ENCODE assay signal across 8 cellular contexts in genomic region chr11:66282468-66283455, GRCh38. TPM values are rescaled to one million over a fixed set of nuclear protein-coding genes. Genes with fewer than 3 reads are reported as not detected.
DNase-seq lines count a peak whose midpoint lies in the region; ATAC-seq and TF ChIP-seq lines count a peak whose summit lies in the region.

No MANE protein-coding gene starts in this region.

- H3K27ac ChIP-seq in foreskin keratinocyte (no peak overlapping the region), testis (no peak overlapping the region)

- DNase-seq in GM06990 (ENCODE audit: extremely low read depth, insufficient read length) (peak; percentile 94), HEK293T (ENCODE audit: extremely low spot score) (peak; percentile 97), NAMALWA (ENCODE audit: low spot score) (peak; percentile 99), SIG-M5 treated with dmso at 0.1 percent for 504 hours (lab: John Stamatoyannopoulos, UW; ENCODE audit: unreplicated experiment) (peak; percentile 94), activated gamma-delta T cell treated with Interleukin-2 at 50 U/mL for 16 hours (peak; percentile 100), foreskin keratinocyte (peak; percentile 60 to 79), occipital lobe (lab: John Stamatoyannopoulos, UW) (peak; percentile 96), testis (peak; percentile 99)

- H3K36me3 ChIP-seq in GM06990 (ENCODE audit: control insufficient read depth, insufficient read depth, low read length): peaks cover 12% of the 10 kb centered on the region
- no peaks in the 10 kb centered on the region for H3K36me3 ChIP-seq in testis (ENCODE audit: low read depth, missing control alignments)

- H3K27me3 ChIP-seq in GM06990 (replicated peaks; ENCODE audit: control insufficient read depth, insufficient read depth, low read length) (no peaks in the 10 kb centered on the region), foreskin keratinocyte (peaks cover 8% of the 10 kb centered on the region), testis (no peaks in the 10 kb centered on the region)

- ATAC-seq in foreskin keratinocyte: peak; percentile 84

- H3K9me3 ChIP-seq in testis: no peaks in the 10 kb centered on the region

- no peak for TF ChIP-seq POLR2A in testis (IDR thresholded peaks at IDR 0.05)

- POLR2A ChIA-PET in HEK293T (lab: Yijun Ruan, JAX): interaction anchor here (1.0 to 1.6 kb wide), 2 partner anchors 10 to 15 kb away, joined by 3 to 5 read pairs; no protein-coding TSS in a partner anchor

- H3K4me1 ChIP-seq in foreskin keratinocyte (no peaks in the 10 kb centered on the region), testis (peaks cover 5% of the 10 kb centered on the region)

- CTCF ChIA-PET in HEK293T (lab: Yijun Ruan, JAX): interaction anchor here (0.6 to 2.9 kb wide), 9 partner anchors 8 to 681 kb away, joined by 3 to 9 read pairs (median 3); partner anchors contain the start of genes RAB1B, SLC29A2 and TMEM151A

- H3K4me3 ChIP-seq in GM06990 (replicated peaks; ENCODE audit: low read depth, low read length) (no peak overlapping the region), testis (no peak overlapping the region)

- intact Hi-C loops in testis (cut with DNase I; ENCODE audit: low total_unique reads): no loop called here

- WGBS in testis, 2 donors: 13 to 38% methylated on average over 10 to 35 of the region's 35 CpGs

- TF ChIP-seq CTCF in GM06990 (IDR thresholded peaks at IDR 0.05; ENCODE audit: insufficient read depth, low read length, poor library complexity, severe bottlenecking): peak; percentile 96
- peak; percentile 99 for TF ChIP-seq CTCF in foreskin keratinocyte (conservative IDR thresholded peaks at IDR 0.05)
- TF ChIP-seq CTCF in testis (IDR thresholded peaks at IDR 0.05): peak; percentile 99 to 100 (median 100)

TF ChIP-seq in HEK293T, 16 proteins besides CTCF, POLR2A, EP300 and RAD21:
- TF ChIP-seq TARDBP (IDR thresholded peaks at IDR 0.05): no peak
- no peak for TF ChIP-seq PKNOX1 (IDR thresholded peaks at IDR 0.05)
- TF ChIP-seq ZNF384 (IDR thresholded peaks at IDR 0.05): no peak

RNA-seq across cellular contexts. Expression of gene CNIH2, which starts 4.8 kb away (rescaled TPM):
- total RNA-seq in foreskin keratinocyte (0.32 and 0.34 TPM in 2 replicates), occipital lobe (33.1 TPM), testis (1 to 10 TPM; 4.0 to 7.4 TPM)
- polyA plus RNA-seq in foreskin keratinocyte (0.51 and 0.58 TPM in 2 replicates), testis (ENCODE audit: insufficient read depth, low read depth, low replicate concordance) (17.3 TPM)

RNA-seq across cellular contexts. Expression of gene YIF1A, which starts 6.2 kb away (rescaled TPM):
- total RNA-seq in foreskin keratinocyte (132 and 155 TPM in 2 replicates), occipital lobe (32.4 TPM), testis (10 to 100 TPM; 60.5 to 94.1 TPM)
- polyA plus RNA-seq in foreskin keratinocyte (142 and 172 TPM in 2 replicates), testis (ENCODE audit: insufficient read depth, low read depth, low replicate concordance) (82.6 TPM)

RNA-seq across cellular contexts. Expression of gene TMEM151A, which starts 8.9 kb away (rescaled TPM):
- total RNA-seq in foreskin keratinocyte: 0.04 TPM in 1 of 2 replicates, not detected in the other
- 0.02 and 0.04 TPM in 2 replicates for polyA plus RNA-seq in foreskin keratinocyte
- total RNA-seq in occipital lobe: 6.4 TPM
- 1 to 10 TPM; 1.4 to 1.7 TPM for total RNA-seq in testis
- polyA plus RNA-seq in testis (ENCODE audit: insufficient read depth, low read depth, low replicate concordance): 0.90 TPM

RNA-seq across cellular contexts. Expression of gene RAB1B, which starts 14.3 kb away (rescaled TPM):
- total RNA-seq in foreskin keratinocyte: 141 and 143 TPM in 2 replicates
- 215 and 217 TPM in 2 replicates for polyA plus RNA-seq in foreskin keratinocyte
- 28.9 TPM for total RNA-seq in occipital lobe
- total RNA-seq in testis: 100 to 1,000 TPM in 1 of 2 donors, 10 to 100 TPM in 1; 63.2 to 107 TPM
- 180 TPM for polyA plus RNA-seq in testis (ENCODE audit: insufficient read depth, low read depth, low replicate concordance)

RNA-seq across cellular contexts. Expression of gene KLC2, which starts 25.3 kb away (rescaled TPM):
- total RNA-seq in foreskin keratinocyte (31.0 and 33.4 TPM in 2 replicates), occipital lobe (31.5 TPM), testis (10 to 100 TPM; 45.9 to 53.5 TPM)
- polyA plus RNA-seq in foreskin keratinocyte (32.5 and 35.4 TPM in 2 replicates), testis (ENCODE audit: insufficient read depth, low read depth, low replicate concordance) (51.7 TPM)
